23 cellular contexts compared by ENCODE assay signal in the genomic region with DNA sequence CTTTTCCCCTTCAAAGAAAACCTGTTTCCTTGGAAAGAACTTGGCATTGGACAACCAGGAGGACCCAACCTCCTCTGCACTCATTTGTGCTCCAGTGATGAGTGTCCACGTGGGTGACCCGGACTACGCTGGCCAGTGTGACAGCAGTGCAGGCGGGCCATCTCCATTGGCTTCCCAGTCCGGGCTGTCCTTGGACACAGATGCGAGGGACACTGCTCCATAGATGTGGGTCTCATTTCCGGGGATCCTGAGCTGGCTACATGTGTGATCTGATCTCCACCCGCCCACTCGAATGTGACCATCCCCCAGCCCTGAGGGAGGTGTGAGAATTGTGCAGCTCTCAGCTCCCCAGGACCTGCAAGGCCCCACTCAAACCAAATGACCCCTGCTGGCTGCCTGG.
"Had no signal": no experiment of that assay in that cellular context is flagged by ENCODE, and none has a peak within 500 bp of the region (broad histone marks: within the 10 kb centered on the region; RNA-seq: fewer than 3 reads in every experiment).

No MANE protein-coding gene starts in this region.

- H3K79me2 ChIP-seq: hepatocyte had no signal

- H3K36me3 ChIP-seq: esophagus squamous epithelium, gastrocnemius medialis, heart left ventricle, left lung, lower lobe of right lung had no signal

- H3K27me3 ChIP-seq: esophagus squamous epithelium, gastrocnemius medialis, hepatocyte, left lung had no signal

- H3K4me3 ChIP-seq: coronary artery, dorsolateral prefrontal cortex, esophagus squamous epithelium, gastrocnemius medialis, heart left ventricle, hepatocyte, left lung, lower lobe of right lung had no signal

- DNase-seq: dermis blood vessel endothelial cell; dorsolateral prefrontal cortex; effector CD4-positive, alpha-beta T cell; effector memory CD4-positive, alpha-beta T cell; erythroblast; esophagus squamous epithelium; foreskin fibroblast; foreskin melanocyte; gastrocnemius medialis; glutamatergic neuron; heart left ventricle; hypothalamus; immature natural killer cell; left cardiac atrium; left ventricle myocardium superior; lower lobe of right lung; mesendoderm; midbrain had no signal

- H3K9me3 ChIP-seq: esophagus squamous epithelium, gastrocnemius medialis, heart left ventricle, lower lobe of right lung had no signal

- H2AFZ ChIP-seq: hepatocyte had no signal

- H3K4me1 ChIP-seq: esophagus squamous epithelium, gastrocnemius medialis, heart left ventricle, left lung, lower lobe of right lung had no signal

- H3K4me2 ChIP-seq: hepatocyte had no signal

- ATAC-seq: esophagus mucosa, gastrocnemius medialis, heart left ventricle, left cardiac atrium, left lung, left ventricle myocardium superior had no signal

- H3K27ac ChIP-seq: coronary artery, dorsolateral prefrontal cortex, epithelial cell of prostate, esophagus squamous epithelium, gastrocnemius medialis, heart left ventricle, hepatocyte, left lung, lower lobe of right lung had no signal
